Comparison of ENCODE assay signal across 8 cellular contexts in the genomic region with DNA sequence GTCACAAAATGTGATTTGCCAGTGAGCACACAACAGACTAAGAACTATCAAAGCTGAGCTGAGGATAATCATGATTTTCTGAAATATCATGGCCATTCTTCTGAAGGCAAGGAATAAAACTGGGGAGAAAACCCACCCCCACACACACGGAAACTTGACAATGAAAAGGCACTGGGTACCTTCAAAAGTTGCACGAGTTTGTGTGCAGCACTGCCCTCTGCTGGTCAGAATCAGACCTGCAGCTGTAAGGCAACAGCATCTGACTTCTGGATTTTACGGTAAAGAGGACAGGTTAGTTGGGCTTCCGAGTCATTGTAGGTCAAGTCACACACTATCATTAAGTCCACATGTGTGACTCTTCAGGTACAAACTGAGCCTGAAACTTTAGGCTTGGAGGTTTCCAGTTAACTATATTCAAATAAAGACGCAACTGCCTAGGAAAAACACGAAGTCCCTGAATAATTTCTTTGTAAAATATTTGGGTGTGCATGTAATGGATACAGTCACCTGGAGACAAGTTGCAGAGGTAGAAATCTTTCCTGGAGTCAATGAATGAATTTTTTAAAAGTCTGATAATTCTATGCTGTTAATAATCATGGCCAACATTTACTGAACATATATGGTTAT.
A peak's percentile ranks its signal among the peaks of the same experiment; 100 is the strongest.
DNase-seq lines count a peak whose midpoint lies in the region; ATAC-seq and FAIRE-seq lines count a peak whose summit lies in the region.

No MANE protein-coding gene starts in this region.

- ATAC-seq in GM21390 (IDR thresholded peaks at IDR 0.05; ENCODE audit: unreplicated experiment) (peak; percentile 58), GM19351 (IDR thresholded peaks at IDR 0.05; ENCODE audit: unreplicated experiment) (no peak)

- DNase-seq in AML-193 (lab: John Stamatoyannopoulos, UW) (peak; percentile 14 to 33), NCI-H774 (lab: John Stamatoyannopoulos, UW) (peak; percentile 31), midbrain (lab: John Stamatoyannopoulos, UW) (peak; percentile 84)
- peak; percentile 47 to 62 for DNase-seq in activated CD8-positive, alpha-beta memory T cell treated with anti-CD3 and anti-CD28 coated beads for 4 hours (ENCODE audit: low read depth in 2 of 2)
- peak; percentile 62 to 67 for DNase-seq in stimulated activated CD8-positive, alpha-beta memory T cell treated with anti-CD3 and anti-CD28 coated beads, Interleukin-4, amount 100 ng/mL, for 1 hour (ENCODE audit: low read depth in 2 of 2, low spot score in 1 of 2)

- FAIRE-seq in endometrium (lab: Jason Lieb, UNC): peak; percentile 35

Comparison
In these comparisons a context has a peak if more than half of its experiments do, and no peak if none do; other contexts are left out.
1. DNase-seq: peak in every context shown above with its lines; median percentile 84 in midbrain; 64 in stimulated activated CD8-positive, alpha-beta memory T cell treated with anti-CD3 and anti-CD28 coated beads, Interleukin-4, amount 100 ng/mL, for 1 hour; 54 in activated CD8-positive, alpha-beta memory T cell treated with anti-CD3 and anti-CD28 coated beads for 4 hours; 31 in NCI-H774; 24 in AML-193.